ENCODE assay signal across 9 cellular contexts in the genomic region with DNA sequence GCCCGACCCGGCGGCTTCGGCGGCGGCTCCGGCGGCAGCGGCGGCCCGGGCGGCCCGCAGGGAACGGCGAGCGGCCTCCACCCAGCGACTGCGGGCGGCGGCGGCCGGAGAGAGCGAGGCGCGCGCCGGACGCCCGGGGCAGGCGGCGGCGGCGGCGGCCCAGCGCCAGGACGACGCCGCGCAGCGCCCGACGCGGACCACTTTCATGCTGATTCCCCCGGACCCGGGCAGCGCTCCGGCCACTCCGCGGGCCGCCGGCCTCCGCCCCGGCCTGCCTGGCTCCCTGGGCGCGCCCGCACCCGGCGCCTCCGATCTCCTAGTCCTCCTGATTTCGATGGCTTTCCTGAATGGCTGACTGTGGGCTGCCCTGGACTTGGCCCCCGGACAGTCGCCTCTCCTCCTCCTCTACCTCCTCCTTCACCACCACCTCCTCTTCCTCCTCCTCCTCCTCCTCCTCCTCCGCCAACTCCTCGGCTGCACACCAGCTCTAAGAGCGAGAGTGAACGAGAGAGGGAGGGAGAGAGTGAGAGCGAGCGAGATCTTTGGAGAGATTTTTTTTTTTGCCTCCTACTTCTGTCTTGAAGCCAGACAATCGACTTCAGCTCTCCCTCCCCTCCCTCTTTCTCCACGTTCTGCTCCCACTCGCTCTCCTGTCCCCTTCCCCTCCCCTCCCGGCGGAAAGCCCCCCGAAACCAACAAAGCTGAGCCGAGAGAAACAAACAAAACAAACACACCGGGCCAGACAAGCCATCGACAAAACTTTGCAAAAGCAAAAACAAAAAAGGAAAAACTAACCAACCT. TPM values are rescaled to one million over a fixed set of nuclear protein-coding genes. Genes with fewer than 3 reads are reported as not detected.
A peak's percentile ranks its signal among the peaks of the same experiment; 100 is the strongest.
DNase-seq lines count a peak whose midpoint lies in the region; ATAC-seq and TF ChIP-seq lines count a peak whose summit lies in the region.
"Had no signal": no experiment of that assay in that cellular context is flagged by ENCODE, and none has a peak within 500 bp of the region (broad histone marks: within the 10 kb centered on the region; RNA-seq: fewer than 3 reads in every experiment).

No MANE protein-coding gene starts in this region.

- POLR2A ChIA-PET in activated CD8-positive, alpha-beta T cell treated with anti-CD3 and anti-CD28 coated beads for 36 hours (lab: Charles Lee) = no interaction called here

- peak overlapping the region; percentile 78 for H3K4me2 ChIP-seq in skeletal muscle satellite cell (ENCODE audit: low read length)

- no peak overlapping the region for H3K27ac Mint-ChIP-seq in activated CD8-positive, alpha-beta T cell treated with anti-CD3 and anti-CD28 coated beads for 36 hours

- H3K4me1 ChIP-seq in HAP-1 (peaks cover 38% of the 10 kb centered on the region), right atrium auricular region (peaks cover 0 to 24% of the 10 kb centered on the region in 2 donors), skeletal muscle satellite cell (ENCODE audit: control insufficient read depth, insufficient read depth, low read length) (peaks cover 24% of the 10 kb centered on the region)

- ATAC-seq in activated CD8-positive, alpha-beta T cell treated with anti-CD3 and anti-CD28 coated beads for 36 hours = no peak

- no peaks in the 10 kb centered on the region for H3K9me3 Mint-ChIP-seq in activated CD8-positive, alpha-beta T cell treated with anti-CD3 and anti-CD28 coated beads for 36 hours

- peaks cover 23% of the 10 kb centered on the region for H3K36me3 ChIP-seq in HAP-1 (replicated peaks)
- H3K36me3 ChIP-seq in right atrium auricular region = peaks cover 31% of the 10 kb centered on the region
- peaks cover 40% of the 10 kb centered on the region for H3K36me3 ChIP-seq in skeletal muscle satellite cell (ENCODE audit: insufficient read depth, low read length)
- H3K36me3 ChIP-seq: neutrophil had no signal

- peak overlapping the region; percentile 35 for H3K4me3 Mint-ChIP-seq in activated CD8-positive, alpha-beta T cell treated with anti-CD3 and anti-CD28 coated beads for 36 hours

- no peaks in the 10 kb centered on the region for H3K27me3 ChIP-seq in HAP-1 (ENCODE audit: low read depth)
- H3K27me3 ChIP-seq in right atrium auricular region = no peaks in the 10 kb centered on the region
- no peaks in the 10 kb centered on the region for H3K27me3 ChIP-seq in skeletal muscle satellite cell (ENCODE audit: control insufficient read depth, insufficient read depth, low read length)

- no peak for TF ChIP-seq CTCF in AG09309 (IDR thresholded peaks at IDR 0.05; ENCODE audit: control insufficient read depth, insufficient read depth, low read depth, low read length, missing control alignments)
- no peak for TF ChIP-seq CTCF in activated CD8-positive, alpha-beta T cell treated with anti-CD3 and anti-CD28 coated beads for 36 hours (IDR thresholded peaks at IDR 0.05)
- TF ChIP-seq CTCF in right atrium auricular region (IDR thresholded peaks at IDR 0.05) = no peak

- peak overlapping the region; percentile 95 for H3K9ac ChIP-seq in skeletal muscle satellite cell (ENCODE audit: low read depth, low read length)

- peak overlapping the region; percentile 95 to 97 for H3K27ac ChIP-seq in right atrium auricular region
- H3K27ac ChIP-seq: neutrophil had no signal

- no peak for DNase-seq in AG09309 (ENCODE audit: low read depth)
- DNase-seq in HAP-1 (ENCODE audit: low spot score in 2 of 2) = peak in 1 of 2 experiments; percentile 50
- DNase-seq in activated CD8-positive, alpha-beta T cell treated with anti-CD3 and anti-CD28 coated beads for 36 hours = no peak
- no peak for DNase-seq in right atrium auricular region (ENCODE audit: low spot score)
- DNase-seq in stimulated activated CD4-positive, alpha-beta T cell treated with anti-CD3 and anti-CD28 coated beads, Interleukin-2, amount 100 ng/mL, for 48 hours = no peak
- DNase-seq in effector CD4-positive, alpha-beta T cell = no peak
- DNase-seq in globus pallidus (ENCODE audit: low spot score) = no peak

- H3K27me3 Mint-ChIP-seq in activated CD8-positive, alpha-beta T cell treated with anti-CD3 and anti-CD28 coated beads for 36 hours = peaks cover 81% of the 10 kb centered on the region

- in situ Hi-C loops in HAP-1 (cut with MboI; ENCODE audit: low sequenced_read_pairs) = loop anchor here (25.0 kb wide), 2 partner anchors 494 to 1069 kb away; no protein-coding TSS in a partner anchor

- H3K4me1 Mint-ChIP-seq in activated CD8-positive, alpha-beta T cell treated with anti-CD3 and anti-CD28 coated beads for 36 hours (ENCODE audit: low read depth) = peaks cover 16% of the 10 kb centered on the region

- CTCF ChIA-PET in activated CD8-positive, alpha-beta T cell treated with anti-CD3 and anti-CD28 coated beads for 36 hours (lab: Charles Lee) = no interaction called here

- H3K36me3 Mint-ChIP-seq in activated CD8-positive, alpha-beta T cell treated with anti-CD3 and anti-CD28 coated beads for 36 hours (ENCODE audit: low read depth) = peaks cover 3% of the 10 kb centered on the region

- H3K4me3 ChIP-seq in AG09309 (ENCODE audit: control insufficient read depth, low read depth, low read length) (peak overlapping the region; percentile 75), HAP-1 (peak overlapping the region; percentile 63), right atrium auricular region (peak overlapping the region; percentile 67 to 70), skeletal muscle satellite cell (ENCODE audit: low read length) (peak overlapping the region; percentile 94)

- intact Hi-C loops in activated CD8-positive, alpha-beta T cell treated with anti-CD3 and anti-CD28 coated beads for 36 hours (cut with micrococcal nuclease) = no loop called here

- H3K9me3 ChIP-seq in HAP-1 = no peaks in the 10 kb centered on the region
- H3K9me3 ChIP-seq in right atrium auricular region = no peaks in the 10 kb centered on the region
- no peaks in the 10 kb centered on the region for H3K9me3 ChIP-seq in skeletal muscle satellite cell (replicated peaks; ENCODE audit: low read length)
- H3K9me3 ChIP-seq: neutrophil had no signal

RNA-seq across cellular contexts. Expression of a gene that starts 0.8 kb away (rescaled TPM):
- total RNA-seq in activated CD8-positive, alpha-beta T cell treated with anti-CD3 and anti-CD28 coated beads for 36 hours = not detected
- 10 to 100 TPM; 25.0 to 26.7 TPM for total RNA-seq in right atrium auricular region
- total RNA-seq in skeletal muscle satellite cell (2012; rRNA removed) = 9.9 and 10.0 TPM in 2 replicates

Comparison
In these comparisons a context has a peak if more than half of its experiments do, and no peak if none do; other contexts are left out.
1. RNA of a gene that starts 0.8 kb away (total RNA-seq): 25.0 to 26.7 TPM in right atrium auricular region; not detected in activated CD8-positive, alpha-beta T cell treated with anti-CD3 and anti-CD28 coated beads for 36 hours; every median in the first group is over 10 times any median in the second.
2. Peak in every context shown above with its lines, with median percentiles within 50 percentile points of each other: H3K4me3 ChIP-seq.